ENCODE assay signal across 1 cellular context in the genomic region with DNA sequence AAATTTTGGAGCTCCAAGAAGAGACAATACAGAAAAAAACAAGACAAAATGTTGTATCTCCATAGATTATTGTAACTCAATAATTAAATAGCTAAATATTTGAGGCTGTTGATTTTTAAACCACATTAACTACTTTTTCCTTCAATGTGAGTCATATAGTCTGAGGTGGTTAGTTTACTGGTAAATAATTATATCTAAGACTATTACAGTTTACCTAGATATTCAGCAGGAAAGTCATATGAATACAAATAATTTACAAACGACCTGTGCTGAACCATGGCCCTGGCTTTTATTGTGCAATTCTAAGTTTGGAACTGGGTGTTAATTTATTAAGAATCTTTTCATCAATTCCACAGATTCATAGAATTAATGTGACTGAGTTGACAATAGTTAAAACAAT.
TF ChIP-seq lines count a peak whose summit lies in the region.

No MANE protein-coding gene starts in this region.

TF ChIP-seq in SK-N-SH, 30 proteins besides CTCF, POLR2A, EP300 and RAD21 (continued from another document):
- TF ChIP-seq ELF1 (IDR thresholded peaks at IDR 0.05) (no peak), YY1 (IDR thresholded peaks at IDR 0.05; ENCODE audit: low read depth) (no peak), JUND (IDR thresholded peaks at IDR 0.05) (no peak), FOXM1 (IDR thresholded peaks at IDR 0.05; ENCODE audit: low read depth) (no peak), RCOR1 (IDR thresholded peaks at IDR 0.05; ENCODE audit: low read length) (no peak), SIN3A (IDR thresholded peaks at IDR 0.05; ENCODE audit: borderline replicate concordance, low read depth, low read length) (no peak), RFX5 (IDR thresholded peaks at IDR 0.05; ENCODE audit: low read length) (no peak), FOSL2 (IDR thresholded peaks at IDR 0.05; ENCODE audit: borderline replicate concordance, low read depth) (no peak)
TF ChIP-seq in SK-N-SH: peak in this region for 0.
